Comparison of ENCODE assay signal across 11 cellular contexts in the genomic region with DNA sequence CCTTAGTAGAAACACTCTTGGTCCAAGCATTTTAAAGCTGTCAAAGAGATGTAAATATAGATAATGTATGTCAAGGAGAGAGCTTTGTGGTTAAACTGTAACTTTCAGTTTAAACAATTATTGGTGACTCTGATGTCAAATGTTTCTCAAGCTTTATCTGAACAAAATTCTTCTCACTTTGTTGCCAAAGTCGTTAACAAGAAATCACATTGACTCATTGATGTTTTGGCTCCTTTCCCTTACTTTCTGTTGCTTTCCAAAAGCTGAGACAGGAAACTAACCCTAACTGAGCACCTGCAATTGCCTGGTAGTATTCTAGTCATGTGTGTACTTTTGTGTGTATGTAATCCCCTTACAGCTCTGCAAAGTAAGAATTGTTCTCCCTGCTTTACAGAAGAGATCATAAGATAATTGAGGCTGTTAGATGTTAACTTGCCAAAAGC.
DNase-seq lines count a peak whose midpoint lies in the region; ATAC-seq and TF ChIP-seq lines count a peak whose summit lies in the region.
"Had no signal": no experiment of that assay in that cellular context is flagged by ENCODE, and none has a peak within 500 bp of the region (broad histone marks: within the 10 kb centered on the region; RNA-seq: fewer than 3 reads in every experiment).

No MANE protein-coding gene starts in this region.

- H3K4me3 ChIP-seq in right lobe of liver: no peak overlapping the region
- no peak overlapping the region for H3K4me3 ChIP-seq in BE2C (ENCODE audit: low read depth, low read length)

- H3K36me3 ChIP-seq in right lobe of liver (no peaks in the 10 kb centered on the region), BE2C (no peaks in the 10 kb centered on the region)

- no peak for TF ChIP-seq POLR2A in right lobe of liver (IDR thresholded peaks at IDR 0.05)

- 0% methylated on average over 1 of the region's 1 CpG for WGBS in right lobe of liver (ENCODE audit: insufficient coverage, low coverage, low lambda C conversion rate, missing lambda C conversion rate)

- intact Hi-C loops in right lobe of liver (cut with DNase I): no loop called here

- H3K9me3 ChIP-seq in right lobe of liver (no peaks in the 10 kb centered on the region), BE2C (no peaks in the 10 kb centered on the region)

- no peak for DNase-seq in right lobe of liver
- DNase-seq in NCI-H345 treated with DMSO at 0.1 percent for 48 hours (lab: John Stamatoyannopoulos, UW; ENCODE audit: unreplicated experiment): no peak
- no peak for DNase-seq in activated effector memory CD4-positive, alpha-beta T cell treated with anti-CD3 and anti-CD28 coated beads, Interleukin-2, amount 50 U/mL, for 16 hours
- DNase-seq in BE2C: no peak
- DNase-seq: glutamatergic neuron, NCI-H1092 treated with DMSO at 0.1 percent for 48 hours had no signal

- peaks cover 0 to 8% (median 0%) of the 10 kb centered on the region in 4 donors for H3K4me1 ChIP-seq in right lobe of liver
- no peaks in the 10 kb centered on the region for H3K4me1 ChIP-seq in BE2C

- ATAC-seq in GM18502 (IDR thresholded peaks at IDR 0.05; ENCODE audit: poor library complexity, unreplicated experiment) (peak; percentile 62), HG03378 (IDR thresholded peaks at IDR 0.05; ENCODE audit: unreplicated experiment) (peak; percentile 68), right lobe of liver (peak; percentile 70 to 97 (median 91)), GM18907 (IDR thresholded peaks at IDR 0.05; ENCODE audit: unreplicated experiment) (no peak)
- ATAC-seq: stimulated activated memory B cell treated with anti-CD40 and anti-IgM and Interleukin-4, amounts not matched to agents 10 μg/mL and 1 μg/mL and 100 μg/mL, for 72 hours had no signal

- TF ChIP-seq CTCF in VCaP (conservative IDR thresholded peaks at IDR 0.05) (no peak), right lobe of liver (IDR thresholded peaks at IDR 0.05) (no peak), BE2C (IDR thresholded peaks at IDR 0.05; ENCODE audit: low read depth, low read length) (no peak)

- H3K27me3 ChIP-seq in right lobe of liver (no peaks in the 10 kb centered on the region), BE2C (no peaks in the 10 kb centered on the region)

- peak overlapping the region; percentile 77 for H3K27ac ChIP-seq in VCaP
- H3K27ac ChIP-seq in right lobe of liver: no peak overlapping the region
